26 cellular contexts compared by ENCODE assay signal in the genomic region with DNA sequence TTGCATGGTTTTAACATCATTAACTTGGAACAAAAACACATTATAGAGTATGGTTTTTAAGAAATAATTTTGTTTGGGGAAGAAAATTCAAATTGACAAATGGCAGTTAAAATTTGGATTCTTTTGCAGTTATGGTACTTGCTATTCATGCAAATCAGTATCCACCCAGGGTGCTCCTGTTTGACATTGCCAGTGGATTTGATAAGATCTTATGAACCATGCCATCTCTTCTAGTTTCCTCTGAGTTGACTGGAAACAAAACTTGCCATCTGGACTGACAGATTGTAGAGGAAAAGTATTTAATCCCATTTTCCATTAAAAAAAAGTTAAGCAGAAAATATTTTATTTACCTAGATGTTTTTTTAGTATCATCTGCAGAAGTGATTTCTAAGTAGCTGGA. TPM values are rescaled to one million over a fixed set of nuclear protein-coding genes. Genes with fewer than 3 reads are reported as not detected.
DNase-seq lines count a peak whose midpoint lies in the region; ATAC-seq and TF ChIP-seq lines count a peak whose summit lies in the region.
"Had no signal": no experiment of that assay in that cellular context is flagged by ENCODE, and none has a peak within 500 bp of the region (broad histone marks: within the 10 kb centered on the region; RNA-seq: fewer than 3 reads in every experiment).

No MANE protein-coding gene starts in this region.

- no peak for ATAC-seq in CD4-positive, alpha-beta T cell (ENCODE audit: poor library complexity)
- no peak for ATAC-seq in HG03378 (IDR thresholded peaks at IDR 0.05; ENCODE audit: unreplicated experiment)
- ATAC-seq: activated T-cell treated with anti-CD3 and anti-CD28 coated beads, Interleukin-2, amount 50 U/mL, for 4 hours; GM12878; left cardiac atrium had no signal

- H3K36me3 ChIP-seq in sigmoid colon (peaks cover 0 to 27% (median 2%) of the 10 kb centered on the region in 4 donors), hepatocyte (replicated peaks; ENCODE audit: insufficient read depth, low read depth) (no peaks in the 10 kb centered on the region)

- intact Hi-C loops in CD4-positive, alpha-beta T cell (cut with DNase I, micrococcal nuclease) = no loop called here
- intact Hi-C loops in sigmoid colon (cut with DNase I) = no loop called here

- peaks cover 78% of the 10 kb centered on the region for H3K4me1 Mint-ChIP-seq in CD4-positive, alpha-beta T cell (ENCODE audit: low read depth)
- H3K4me1 Mint-ChIP-seq in HFFc6 (ENCODE audit: low read depth) = peaks cover 41% of the 10 kb centered on the region
- peaks cover 59% of the 10 kb centered on the region for H3K4me1 Mint-ChIP-seq in brain

- no peak for TF ChIP-seq EP300 in sigmoid colon (IDR thresholded peaks at IDR 0.05)

- no peak for DNase-seq in CD4-positive, alpha-beta T cell
- no peak for DNase-seq in HFFc6
- DNase-seq in sigmoid colon = peak; percentile 14
- DNase-seq in hepatocyte (ENCODE audit: low spot score) = no peak
- DNase-seq in NCI-H1105 (lab: John Stamatoyannopoulos, UW) = no peak
- DNase-seq: activated CD4-positive, alpha-beta T cell treated with anti-CD3 and anti-CD28 coated beads for 48 hours; activated naive CD4-positive, alpha-beta T cell treated with anti-CD3 and anti-CD28 coated beads for 36 hours; activated T-cell treated with anti-CD3 and anti-CD28 coated beads, Interleukin-2, amount 50 U/mL, for 4 hours; EL; left cardiac atrium; MM.1S; NCI-H1417; NCI-H446 treated with DMSO at 0.1 percent for 48 hours; psoas muscle; Right ventricle myocardium superior; stimulated activated CD4-positive, alpha-beta T cell treated with anti-CD3 and anti-CD28 coated beads, Interleukin-4, amount 100 ng/mL, for 4 hours; stimulated activated naive CD4-positive, alpha-beta T cell treated with Interleukin-2 at 50 U/mL for 16 hours; WERI-Rb-1 had no signal

- no peak for TF ChIP-seq CTCF in CD4-positive, alpha-beta T cell (IDR thresholded peaks at IDR 0.05)
- TF ChIP-seq CTCF in HFFc6 (IDR thresholded peaks at IDR 0.05) = no peak
- TF ChIP-seq CTCF in brain (conservative IDR thresholded peaks at IDR 0.05) = no peak
- TF ChIP-seq CTCF in sigmoid colon (IDR thresholded peaks at IDR 0.05) = no peak
- no peak for TF ChIP-seq CTCF in hepatocyte (IDR thresholded peaks at IDR 0.05; ENCODE audit: poor library complexity)

- H3K36me3 Mint-ChIP-seq in CD4-positive, alpha-beta T cell (ENCODE audit: low read depth) = peaks cover 67% of the 10 kb centered on the region
- H3K36me3 Mint-ChIP-seq in HFFc6 (ENCODE audit: low read depth) (peaks cover 15% of the 10 kb centered on the region), brain (peaks cover 50% of the 10 kb centered on the region)

- no peaks in the 10 kb centered on the region for H3K27me3 Mint-ChIP-seq in CD4-positive, alpha-beta T cell
- H3K27me3 Mint-ChIP-seq in HFFc6 (ENCODE audit: insufficient read depth) (no peaks in the 10 kb centered on the region; the same call in 1 of the 2 replicates), brain (no peaks in the 10 kb centered on the region)
- H3K27me3 Mint-ChIP-seq: type B pancreatic cell had no signal

- peaks cover 0 to 20% (median 9%) of the 10 kb centered on the region in 4 donors for H3K4me1 ChIP-seq in sigmoid colon
- H3K4me1 ChIP-seq in hepatocyte (ENCODE audit: insufficient read depth) = peaks cover 3% of the 10 kb centered on the region

- POLR2A ChIA-PET in CD4-positive, alpha-beta T cell (lab: Charles Lee) = no interaction called here

- TF ChIP-seq POLR2A in sigmoid colon (IDR thresholded peaks at IDR 0.05) = no peak

- peaks cover 88% of the 10 kb centered on the region for H3K79me2 ChIP-seq in hepatocyte

- H3K9me3 Mint-ChIP-seq in CD4-positive, alpha-beta T cell = no peaks in the 10 kb centered on the region
- H3K9me3 Mint-ChIP-seq in HFFc6 = no peaks in the 10 kb centered on the region
- H3K9me3 Mint-ChIP-seq in brain = no peaks in the 10 kb centered on the region
- H3K9me3 Mint-ChIP-seq: activated naive CD4-positive, alpha-beta T cell treated with anti-CD3 and anti-CD28 coated beads for 36 hours; activated T-cell treated with anti-CD3 and anti-CD28 coated beads, Interleukin-2, amount 50 U/mL, for 4 hours; type B pancreatic cell had no signal

- no peaks in the 10 kb centered on the region for H3K27me3 ChIP-seq in CD4-positive, alpha-beta T cell (ENCODE audit: control insufficient read depth, insufficient read depth, low read length)
- H3K27me3 ChIP-seq in sigmoid colon (no peaks in the 10 kb centered on the region), hepatocyte (no peaks in the 10 kb centered on the region)
- H3K27me3 ChIP-seq: BLaER1 treated with 17β-estradiol and CSF1 and Interleukin-3, amounts not matched to agents 10 nM and 100 nM; neutrophil had no signal

- H3K4me3 ChIP-seq in sigmoid colon (no peak overlapping the region), hepatocyte (no peak overlapping the region)
- H3K4me3 ChIP-seq: BLaER1 treated with 17β-estradiol and CSF1 and Interleukin-3, amounts not matched to agents 10 nM and 100 nM; GM12878; psoas muscle had no signal

- no peak overlapping the region for H3K27ac ChIP-seq in CD4-positive, alpha-beta T cell (ENCODE audit: low read depth, low read length)
- no peak overlapping the region for H3K27ac ChIP-seq in sigmoid colon
- no peak overlapping the region for H3K27ac ChIP-seq in hepatocyte
- H3K27ac ChIP-seq: BLaER1 treated with 17β-estradiol and CSF1 and Interleukin-3, amounts not matched to agents 10 nM and 100 nM; HL-60; KMS-11; neutrophil; psoas muscle had no signal

- H3K4me3 Mint-ChIP-seq in CD4-positive, alpha-beta T cell = no peak overlapping the region
- H3K4me3 Mint-ChIP-seq in HFFc6 (no peak overlapping the region; the same call in 1 of the 2 replicates), brain (peak overlapping the region in 2 of 5 experiments; percentile 55 to 68)
- H3K4me3 Mint-ChIP-seq: activated naive CD4-positive, alpha-beta T cell treated with anti-CD3 and anti-CD28 coated beads for 36 hours; activated T-cell treated with anti-CD3 and anti-CD28 coated beads, Interleukin-2, amount 50 U/mL, for 4 hours; type B pancreatic cell had no signal

- H3K9me2 ChIP-seq in hepatocyte (replicated peaks; ENCODE audit: insufficient read depth) = no peaks in the 10 kb centered on the region

- no peak overlapping the region for H3K4me2 ChIP-seq in hepatocyte
- H3K4me2 ChIP-seq: BLaER1 treated with 17β-estradiol and CSF1 and Interleukin-3, amounts not matched to agents 10 nM and 100 nM; KMS-11 had no signal

- peak overlapping the region; percentile 22 for H3K27ac Mint-ChIP-seq in CD4-positive, alpha-beta T cell
- H3K27ac Mint-ChIP-seq in HFFc6 (peak overlapping the region; percentile 51; the same call in 1 of the 2 replicates), brain (peak overlapping the region in 4 of 5 experiments; percentile 24 to 96 (median 78))
- H3K27ac Mint-ChIP-seq: activated naive CD4-positive, alpha-beta T cell treated with anti-CD3 and anti-CD28 coated beads for 36 hours; type B pancreatic cell had no signal

- H2AFZ ChIP-seq in hepatocyte = no peak overlapping the region

- peaks cover 21% of the 10 kb centered on the region for H4K20me1 ChIP-seq in hepatocyte (ENCODE audit: insufficient read depth, poor library complexity, severe bottlenecking)

- CTCF ChIA-PET in CD4-positive, alpha-beta T cell (lab: Charles Lee) = no interaction called here

- H3K9me3 ChIP-seq in CD4-positive, alpha-beta T cell (ENCODE audit: control insufficient read depth, low read length) = no peaks in the 10 kb centered on the region
- H3K9me3 ChIP-seq in sigmoid colon = no peaks in the 10 kb centered on the region
- H3K9me3 ChIP-seq in hepatocyte (ENCODE audit: low read depth) = no peaks in the 10 kb centered on the region
- H3K9me3 ChIP-seq: BLaER1 treated with 17β-estradiol and CSF1 and Interleukin-3, amounts not matched to agents 10 nM and 100 nM; neutrophil; psoas muscle had no signal

RNA-seq across cellular contexts. Expression of gene WDR20, which starts 56.3 kb away (rescaled TPM):
- 10 to 100 TPM; 40.1 to 41.2 TPM for total RNA-seq in CD4-positive, alpha-beta T cell
- total RNA-seq in HFFc6 (2021; fragmentation: NEBNext Ultra II Directional; extraction: Animal tissue kit (Norgen Biotek cat#: 25700)) = 10 to 100 TPM; 24.4 to 28.7 (median 27.7) TPM
- 15.6 TPM for polyA plus RNA-seq in brain (ENCODE audit: insufficient read depth, low read depth, low replicate concordance)
- 10 to 100 TPM; 19.1 to 32.1 (median 27.3) TPM for total RNA-seq in sigmoid colon
- 10 to 100 TPM; 13.8 to 21.0 (median 16.4) TPM for polyA plus RNA-seq in sigmoid colon
- 24.0 and 32.9 TPM in 2 replicates for total RNA-seq in hepatocyte
- polyA plus RNA-seq in hepatocyte = 15.3 and 20.2 TPM in 2 replicates

Comparison
In these comparisons a context has a peak if more than half of its experiments do, and no peak if none do; other contexts are left out.
1. H3K27ac Mint-ChIP-seq: peak in every context shown above with its lines; median percentile 78 in brain; 51 in HFFc6; 22 in CD4-positive, alpha-beta T cell.